Comparison of ENCODE assay signal across 8 cellular contexts in the genomic region with DNA sequence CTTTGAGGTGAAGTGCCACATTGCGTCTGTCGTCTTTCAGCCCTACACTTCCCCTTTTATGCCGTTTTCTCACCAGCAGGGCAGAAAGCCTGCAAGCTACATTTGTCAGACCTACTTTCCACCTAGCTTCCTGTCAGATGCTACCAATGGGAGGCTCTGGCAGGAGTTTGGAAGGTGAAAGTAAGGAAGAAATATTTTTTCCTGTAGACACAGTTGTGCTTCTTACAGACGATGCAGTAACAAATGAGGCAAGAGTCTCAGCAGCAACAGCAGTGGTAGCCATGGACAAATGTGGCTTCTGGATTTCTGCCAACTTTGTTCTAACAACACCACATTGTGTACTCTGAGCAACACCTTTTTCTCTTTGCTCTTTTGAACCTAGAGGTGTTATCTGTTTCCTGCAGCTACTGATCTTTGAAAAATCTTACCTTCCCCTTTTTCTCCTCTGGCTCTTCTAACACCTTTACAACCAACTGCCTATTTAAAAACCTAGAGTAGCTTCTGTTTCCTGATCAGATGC.
DNase-seq lines count a peak whose midpoint lies in the region; ATAC-seq and TF ChIP-seq lines count a peak whose summit lies in the region.

No MANE protein-coding gene starts in this region.

- peak overlapping the region; percentile 63 for H3K27ac Mint-ChIP-seq in chondrocyte (ENCODE audit: unreplicated experiment)
- H3K27ac Mint-ChIP-seq in stimulated activated naive CD8-positive, alpha-beta T cell treated with anti-CD3 and anti-CD28 coated beads, Interleukin-15, amount 100 ng/mL, for 72 hours = peak overlapping the region; percentile 37 to 48
- H3K27ac Mint-ChIP-seq in nephron progenitor cell = no peak overlapping the region

- ATAC-seq in HG03060 (IDR thresholded peaks at IDR 0.05; ENCODE audit: low read depth, unreplicated experiment) = peak; percentile 66
- ATAC-seq in stimulated activated naive CD8-positive, alpha-beta T cell treated with anti-CD3 and anti-CD28 coated beads, Interleukin-15, amount 100 ng/mL, for 72 hours = peak; percentile 78

- H3K4me3 Mint-ChIP-seq in chondrocyte (ENCODE audit: unreplicated experiment) (no peak overlapping the region), nephron progenitor cell (no peak overlapping the region)
- peak overlapping the region; percentile 44 to 53 for H3K4me3 Mint-ChIP-seq in stimulated activated naive CD8-positive, alpha-beta T cell treated with anti-CD3 and anti-CD28 coated beads, Interleukin-15, amount 100 ng/mL, for 72 hours

- peaks cover 5% of the 10 kb centered on the region for H3K4me1 Mint-ChIP-seq in chondrocyte (ENCODE audit: low read depth)
- peaks cover 32% of the 10 kb centered on the region for H3K4me1 Mint-ChIP-seq in stimulated activated naive CD8-positive, alpha-beta T cell treated with anti-CD3 and anti-CD28 coated beads, Interleukin-15, amount 100 ng/mL, for 72 hours
- peaks cover 5% of the 10 kb centered on the region for H3K4me1 Mint-ChIP-seq in nephron progenitor cell

- H3K27me3 Mint-ChIP-seq in chondrocyte (ENCODE audit: low read depth) (no peaks in the 10 kb centered on the region), nephron progenitor cell (ENCODE audit: low read depth, poor library complexity) (no peaks in the 10 kb centered on the region)
- H3K27me3 Mint-ChIP-seq in stimulated activated naive CD8-positive, alpha-beta T cell treated with anti-CD3 and anti-CD28 coated beads, Interleukin-15, amount 100 ng/mL, for 72 hours = no peaks in the 10 kb centered on the region

- DNase-seq in NCI-H2171 treated with DMSO at 0.1 percent for 48 hours (lab: John Stamatoyannopoulos, UW) = peak; percentile 2
- DNase-seq in NCI-H2171 (lab: John Stamatoyannopoulos, UW) = no peak
- peak; percentile 5 for DNase-seq in SIG-M5 (lab: John Stamatoyannopoulos, UW)
- DNase-seq in chondrocyte (ENCODE audit: low spot score) = no peak
- peak; percentile 26 to 33 for DNase-seq in stimulated activated naive CD8-positive, alpha-beta T cell treated with anti-CD3 and anti-CD28 coated beads, Interleukin-15, amount 100 ng/mL, for 72 hours
- DNase-seq in AG08396 (ENCODE audit: low spot score) = no peak
- no peak for DNase-seq in nephron progenitor cell

- H3K9me3 Mint-ChIP-seq in chondrocyte (ENCODE audit: low read depth) = peaks cover 4% of the 10 kb centered on the region
- H3K9me3 Mint-ChIP-seq in stimulated activated naive CD8-positive, alpha-beta T cell treated with anti-CD3 and anti-CD28 coated beads, Interleukin-15, amount 100 ng/mL, for 72 hours = peaks cover 0 to 4% of the 10 kb centered on the region in 2 donors
- peaks cover 5% of the 10 kb centered on the region for H3K9me3 Mint-ChIP-seq in nephron progenitor cell

- TF ChIP-seq CTCF in chondrocyte (IDR thresholded peaks at IDR 0.05) = no peak
- no peak for TF ChIP-seq CTCF in nephron progenitor cell (IDR thresholded peaks at IDR 0.05)

- H3K36me3 Mint-ChIP-seq in chondrocyte (ENCODE audit: low read depth) (no peaks in the 10 kb centered on the region), nephron progenitor cell (ENCODE audit: low read depth) (no peaks in the 10 kb centered on the region)

Comparison
In these comparisons a context has a peak if more than half of its experiments do, and no peak if none do; other contexts are left out.
1. DNase-seq: peak in NCI-H2171 treated with DMSO at 0.1 percent for 48 hours (single experiment), SIG-M5 (single experiment) and stimulated activated naive CD8-positive, alpha-beta T cell treated with anti-CD3 and anti-CD28 coated beads, Interleukin-15, amount 100 ng/mL, for 72 hours (2 of 2); none in NCI-H2171 (single experiment), chondrocyte (single experiment), AG08396 (single experiment) and nephron progenitor cell (single experiment).
2. H3K4me3 Mint-ChIP-seq: peak in stimulated activated naive CD8-positive, alpha-beta T cell treated with anti-CD3 and anti-CD28 coated beads, Interleukin-15, amount 100 ng/mL, for 72 hours (2 of 2); none in chondrocyte (single experiment) and nephron progenitor cell (single experiment).